ENCODE assay signal across 8 cellular contexts in genomic region chr12:122753213-122753571, GRCh38. TPM values are rescaled to one million over a fixed set of nuclear protein-coding genes. Genes with fewer than 3 reads are reported as not detected.
A peak's percentile ranks its signal among the peaks of the same experiment; 100 is the strongest.
DNase-seq lines count a peak whose midpoint lies in the region; ATAC-seq lines count a peak whose summit lies in the region.

No MANE protein-coding gene starts in this region.

- H3K36me3 ChIP-seq in ACC112 (ENCODE audit: insufficient read depth, low read length), result peaks cover 33% of the 10 kb centered on the region
- peaks cover 24% of the 10 kb centered on the region for H3K36me3 ChIP-seq in H7 (replicated peaks; ENCODE audit: control insufficient read depth, insufficient read depth, low read length)
- peaks cover 47% of the 10 kb centered on the region for H3K36me3 ChIP-seq in iPS-20b (ENCODE audit: insufficient read depth, low read depth, low read length)
- H3K36me3 ChIP-seq in stomach smooth muscle (ENCODE audit: control insufficient read depth in 2 of 2, insufficient read depth in 2 of 2, low read length in 2 of 2), result peaks cover 8 to 17% of the 10 kb centered on the region in 2 donors

- peaks cover 34% of the 10 kb centered on the region for H3K4me1 Mint-ChIP-seq in activated T-helper 17 cell treated with anti-CD3 and anti-CD28 coated beads, Interleukin-2, amount 50 U/mL, for 72 hours

- H3K79me2 ChIP-seq in ACC112 (ENCODE audit: control insufficient read depth, insufficient read depth, low read length, unreplicated experiment), result peaks cover 40% of the 10 kb centered on the region

- H3K27me3 ChIP-seq in ACC112 (ENCODE audit: insufficient read depth, low read length), result no peaks in the 10 kb centered on the region
- no peaks in the 10 kb centered on the region for H3K27me3 ChIP-seq in H7 (ENCODE audit: control insufficient read depth, insufficient read depth, low read length)
- H3K27me3 ChIP-seq in iPS-20b (ENCODE audit: insufficient read depth, low read length), result no peaks in the 10 kb centered on the region
- H3K27me3 ChIP-seq in stomach smooth muscle (ENCODE audit: control insufficient read depth in 1 of 2, insufficient read depth in 2 of 2, low read length in 2 of 2), result no peaks in the 10 kb centered on the region

- H3K4me1 ChIP-seq in ACC112 (ENCODE audit: control insufficient read depth, insufficient read depth, low read length, unreplicated experiment) (peaks cover 15% of the 10 kb centered on the region), iPS-20b (ENCODE audit: insufficient read depth, low read length) (peaks cover 15% of the 10 kb centered on the region), stomach smooth muscle (ENCODE audit: control insufficient read depth, insufficient read depth, low read length) (peaks cover 11% of the 10 kb centered on the region)

- H3K4me3 Mint-ChIP-seq in activated T-helper 17 cell treated with anti-CD3 and anti-CD28 coated beads, Interleukin-2, amount 50 U/mL, for 72 hours, result peak overlapping the region; percentile 92

- peak overlapping the region; percentile 98 for H3K27ac Mint-ChIP-seq in activated T-helper 17 cell treated with anti-CD3 and anti-CD28 coated beads, Interleukin-2, amount 50 U/mL, for 72 hours

- DNase-seq in H7, result no peak

- H3K27me3 Mint-ChIP-seq in activated T-helper 17 cell treated with anti-CD3 and anti-CD28 coated beads, Interleukin-2, amount 50 U/mL, for 72 hours, result no peaks in the 10 kb centered on the region

- H3K9ac ChIP-seq in iPS-20b (ENCODE audit: low read depth, low read length) (peak overlapping the region; percentile 93), stomach smooth muscle (ENCODE audit: low read length in 2 of 2) (peak overlapping the region; percentile 96 to 97)

- peak overlapping the region; percentile 39; the same call in 1 of the 2 replicates for H3K27ac ChIP-seq in ACC112 (ENCODE audit: low read depth, low read length)
- peak overlapping the region; percentile 94 for H3K27ac ChIP-seq in iPS-20b (ENCODE audit: low read length)
- H3K27ac ChIP-seq in stomach smooth muscle (ENCODE audit: low read length), result peak overlapping the region; percentile 69

- H3K9me3 ChIP-seq in iPS-20b (ENCODE audit: insufficient read depth, low read depth, low read length) (no peaks in the 10 kb centered on the region), stomach smooth muscle (ENCODE audit: control insufficient read depth in 2 of 2, low read length in 2 of 2) (no peaks in the 10 kb centered on the region)

- no peak for ATAC-seq in activated T-helper 17 cell treated with anti-CD3 and anti-CD28 coated beads, Interleukin-2, amount 50 U/mL, for 72 hours (replicated peaks)
- ATAC-seq in GM19455 (IDR thresholded peaks at IDR 0.05; ENCODE audit: unreplicated experiment) (no peak), HG03095 (IDR thresholded peaks at IDR 0.05; ENCODE audit: unreplicated experiment) (no peak), HG03280 (IDR thresholded peaks at IDR 0.05; ENCODE audit: unreplicated experiment) (no peak)

- H3K36me3 Mint-ChIP-seq in activated T-helper 17 cell treated with anti-CD3 and anti-CD28 coated beads, Interleukin-2, amount 50 U/mL, for 72 hours (ENCODE audit: low read depth), result peaks cover 60% of the 10 kb centered on the region

- H3K9me3 Mint-ChIP-seq in activated T-helper 17 cell treated with anti-CD3 and anti-CD28 coated beads, Interleukin-2, amount 50 U/mL, for 72 hours, result no peaks in the 10 kb centered on the region

- H3K4me3 ChIP-seq in ACC112 (ENCODE audit: low read depth, low read length), result peak overlapping the region; percentile 90
- peak overlapping the region; percentile 97 for H3K4me3 ChIP-seq in H7 (ENCODE audit: insufficient read depth, low read depth, low read length)
- H3K4me3 ChIP-seq in iPS-20b (ENCODE audit: low read length), result peak overlapping the region; percentile 94
- H3K4me3 ChIP-seq in stomach smooth muscle (ENCODE audit: low read length in 2 of 2), result peak overlapping the region; percentile 77 to 91

- peak overlapping the region; percentile 51 for H2AFZ ChIP-seq in ACC112 (ENCODE audit: low read length, unreplicated experiment)

RNA-seq across cellular contexts. Expression of gene DENR, which starts 0.6 kb away (rescaled TPM):
- 55.0 and 61.7 TPM in 2 replicates for total RNA-seq in H7 (2014; rRNA removed; shearing (Covaris generic))
- 10 to 100 TPM; 65.3 to 78.9 TPM for total RNA-seq in activated T-helper 17 cell treated with anti-CD3 and anti-CD28 coated beads, Interleukin-2, amount 50 U/mL, for 72 hours

RNA-seq across cellular contexts. Expression of gene CCDC62, which starts 21.2 kb away (rescaled TPM):
- total RNA-seq in H7 (2014; rRNA removed; shearing (Covaris generic)), result 0.62 and 0.63 TPM in 2 replicates
- 1 to 10 TPM; 1.0 to 3.8 TPM for total RNA-seq in activated T-helper 17 cell treated with anti-CD3 and anti-CD28 coated beads, Interleukin-2, amount 50 U/mL, for 72 hours

RNA-seq across cellular contexts. Expression of gene HCAR1, which starts 22.5 kb away (rescaled TPM):
- total RNA-seq in H7 (2014; rRNA removed; shearing (Covaris generic)), result 0.04 TPM in 1 of 2 replicates, not detected in the other
- under 1 TPM in 1 of 2 donors, not detected in 1; 0.64 TPM for total RNA-seq in activated T-helper 17 cell treated with anti-CD3 and anti-CD28 coated beads, Interleukin-2, amount 50 U/mL, for 72 hours

RNA-seq across cellular contexts. Expression of gene HCAR3, which starts 36.6 kb away (rescaled TPM):
- not detected in 2 replicates for total RNA-seq in H7 (2014; rRNA removed; shearing (Covaris generic))
- total RNA-seq in activated T-helper 17 cell treated with anti-CD3 and anti-CD28 coated beads, Interleukin-2, amount 50 U/mL, for 72 hours, result not detected

RNA-seq across cellular contexts. Expression of gene HCAR2, which starts 50.0 kb away (rescaled TPM):
- total RNA-seq in H7 (2014; rRNA removed; shearing (Covaris generic)), result not detected in 2 replicates
- total RNA-seq in activated T-helper 17 cell treated with anti-CD3 and anti-CD28 coated beads, Interleukin-2, amount 50 U/mL, for 72 hours, result not detected

Comparison
In these comparisons a context has a peak if more than half of its experiments do, and no peak if none do; other contexts are left out.
1. H3K27ac ChIP-seq: peak in every context shown above with its lines; median percentile 94 in iPS-20b; 69 in stomach smooth muscle; 39 in ACC112.